In the genomic region with DNA sequence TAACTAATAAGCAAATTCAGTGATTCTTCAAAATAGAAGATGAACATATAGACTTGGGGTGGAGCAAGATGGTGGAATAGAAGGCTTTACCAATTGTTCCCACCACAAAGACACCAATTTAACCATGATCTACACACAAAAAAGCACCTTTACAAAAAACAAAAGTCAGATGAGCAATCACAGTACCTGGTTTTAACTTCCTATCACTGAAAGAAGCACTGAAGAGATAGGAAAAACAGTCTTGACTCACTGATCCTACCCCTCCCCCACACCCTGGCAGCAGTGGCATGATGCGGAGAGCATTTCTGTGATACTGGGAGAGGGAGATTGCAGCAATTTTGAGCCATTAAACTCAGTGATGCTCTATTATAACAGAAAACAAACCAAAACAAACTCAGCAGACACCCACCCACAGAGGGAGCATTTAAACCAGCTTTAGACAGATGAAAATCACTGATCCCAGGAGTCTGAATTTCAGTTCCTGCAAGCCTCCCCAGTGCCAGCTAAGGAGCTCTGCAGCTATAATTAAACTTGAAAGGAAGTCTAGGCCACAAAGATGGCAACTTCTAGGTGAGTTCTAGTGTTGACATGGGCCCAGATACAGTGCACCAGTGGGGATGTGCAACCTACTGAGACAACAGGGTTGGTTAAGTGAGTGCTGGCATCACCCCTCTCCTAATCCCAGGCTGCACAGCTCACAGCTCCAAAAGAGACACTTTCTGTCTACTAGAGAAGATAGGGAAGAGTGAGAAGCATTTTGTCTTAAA, we compare ENCODE assay signal across 14 cellular contexts.
"Had no signal": no experiment of that assay in that cellular context is flagged by ENCODE, and none has a peak within 500 bp of the region (broad histone marks: within the 10 kb centered on the region; RNA-seq: fewer than 3 reads in every experiment).

No MANE protein-coding gene starts in this region.

- H3K36me3 ChIP-seq: ovary, sigmoid colon, thoracic aorta had no signal

- H3K27ac ChIP-seq: ovary, sigmoid colon, thoracic aorta had no signal

- H3K9me3 ChIP-seq: ovary had no signal

- H3K27ac Mint-ChIP-seq: brain; nephron; stimulated activated naive CD8-positive, alpha-beta T cell treated with anti-CD3 and anti-CD28 coated beads, Interleukin-15, Interleukin-2, amounts not matched to agents 100 ng/mL and 50 ng/mL, for 24 hours had no signal

- ATAC-seq: left ventricle myocardium superior had no signal

- H3K4me3 ChIP-seq: ovary, sigmoid colon, thoracic aorta had no signal

- H3K36me3 Mint-ChIP-seq: brain had no signal

- H3K27me3 ChIP-seq: ovary, sigmoid colon had no signal

- H3K4me1 ChIP-seq: sigmoid colon had no signal

- H3K4me1 Mint-ChIP-seq: brain, nephron had no signal

- DNase-seq: activated naive CD4-positive, alpha-beta T cell; amniotic stem cell; cerebellar nuclear complex; dermis blood vessel endothelial cell; hippocampal formation; left ventricle myocardium superior; mesenchymal stem cell; ovary; SHP77 treated with DMSO at 0.1 percent for 48 hours; sigmoid colon had no signal

- H3K4me3 Mint-ChIP-seq: brain; nephron; stimulated activated naive CD8-positive, alpha-beta T cell treated with anti-CD3 and anti-CD28 coated beads, Interleukin-15, Interleukin-2, amounts not matched to agents 100 ng/mL and 50 ng/mL, for 24 hours had no signal
